33 cellular contexts compared by ENCODE assay signal in the genomic region with DNA sequence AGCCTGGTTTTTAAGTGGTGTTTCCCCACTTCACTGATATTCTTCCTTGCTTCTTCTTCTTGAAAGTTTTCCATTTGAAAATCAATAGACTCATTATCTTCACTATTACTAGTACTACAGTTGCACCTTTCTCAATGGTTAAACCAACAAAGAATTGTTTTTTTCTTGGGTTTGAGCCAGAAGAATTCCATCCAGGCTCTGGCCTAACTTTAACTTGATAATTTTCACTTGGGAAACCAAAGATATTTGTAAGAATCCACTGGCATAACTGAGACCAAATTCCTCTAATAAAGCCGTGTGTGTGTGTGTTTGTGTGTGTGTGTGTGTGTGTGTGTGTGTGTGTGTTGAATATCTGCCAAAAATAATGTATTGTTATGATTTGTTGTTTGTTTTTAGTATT.
"Had no signal": no experiment of that assay in that cellular context is flagged by ENCODE, and none has a peak within 500 bp of the region (broad histone marks: within the 10 kb centered on the region; RNA-seq: fewer than 3 reads in every experiment).

No MANE protein-coding gene starts in this region.

- DNase-seq: activated CD4-positive, alpha-beta memory T cell treated with anti-CD3 and anti-CD28 coated beads, Interleukin-2, amount 10 ng/mL, durations not matched to agents 7 days and 5 days; activated CD4-positive, alpha-beta T cell treated with anti-CD3 and anti-CD28 coated beads for 1 hour; activated CD4-positive, alpha-beta T cell treated with anti-CD3 and anti-CD28 coated beads, Interleukin-2, amount 10 ng/mL, durations not matched to agents 7 days and 5 days; activated CD8-positive, alpha-beta memory T cell treated with anti-CD3 and anti-CD28 coated beads, Interleukin-2, amount 50 U/mL, for 48 hours; activated gamma-delta T cell; activated naive CD4-positive, alpha-beta T cell treated with anti-CD3 and anti-CD28 coated beads, Interleukin-2, amount 10 ng/mL, durations not matched to agents 7 days and 5 days; activated naive CD8-positive, alpha-beta T cell treated with anti-CD3 and anti-CD28 coated beads, Interleukin-2, amount 10 ng/mL, durations not matched to agents 7 days and 5 days; activated T-cell treated with anti-CD3 and anti-CD28 coated beads, Interleukin-2, amount 50 U/mL, for 24 hours; amniotic stem cell; colonic mucosa; dorsolateral prefrontal cortex; effector memory CD4-positive, alpha-beta T cell; gastrocnemius medialis; left cardiac atrium; left ventricle myocardium superior; mucosa of descending colon; pancreas; sigmoid colon; stimulated activated CD4-positive, alpha-beta T cell treated with anti-CD3 and anti-CD28 coated beads, Interleukin-1b, Interleukin-23, amount 100 ng/mL, for 48 hours; stimulated activated CD4-positive, alpha-beta T cell treated with anti-CD3 and anti-CD28 coated beads, Interleukin-4, amount 100 ng/mL, for 4 hours; stimulated activated CD8-positive, alpha-beta memory T cell treated with anti-CD3 and anti-CD28 coated beads, Interleukin-4, amount 100 ng/mL, for 48 hours; stimulated activated naive CD8-positive, alpha-beta T cell treated with anti-CD3 and anti-CD28 coated beads, Interleukin-15, amount 100 ng/mL, for 72 hours; substantia nigra; T-helper 17 cell; T1000 had no signal

- H3K4me2 ChIP-seq: smooth muscle cell had no signal

- ATAC-seq: gastrocnemius medialis; left cardiac atrium; left ventricle myocardium superior; mucosa of descending colon; pancreas; SK-N-SH treated with all-trans-retinoic acid at 6 μM for 48 hours; stimulated activated memory B cell treated with anti-CD40 and anti-IgM and Interleukin-4, amounts not matched to agents 10 μg/mL and 1 μg/mL and 100 μg/mL, for 72 hours; stimulated activated naive CD8-positive, alpha-beta T cell treated with anti-CD3 and anti-CD28 coated beads, Interleukin-15, amount 100 ng/mL, for 72 hours; T-helper 17 cell had no signal

- H3K9me3 ChIP-seq: breast epithelium, colonic mucosa, gastrocnemius medialis, mucosa of descending colon, neutrophil, pancreas, prostate gland, sigmoid colon, vagina had no signal

- H3K4me1 ChIP-seq: breast epithelium, colonic mucosa, gastrocnemius medialis, pancreas, prostate gland, sigmoid colon had no signal

- H3K4me3 ChIP-seq: breast epithelium, colonic mucosa, dorsolateral prefrontal cortex, gastrocnemius medialis, mucosa of descending colon, pancreas, prostate gland, sigmoid colon, smooth muscle cell, vagina had no signal

- H3K27ac ChIP-seq: breast epithelium, colonic mucosa, dorsolateral prefrontal cortex, gastrocnemius medialis, neutrophil, pancreas, prostate gland, sigmoid colon, vagina had no signal

- H3K27me3 ChIP-seq: breast epithelium, colonic mucosa, dorsolateral prefrontal cortex, gastrocnemius medialis, neutrophil, sigmoid colon, vagina had no signal

- FAIRE-seq: islet of Langerhans, pancreas had no signal

- H3K36me3 ChIP-seq: breast epithelium, colonic mucosa, gastrocnemius medialis, neutrophil, pancreas, prostate gland, sigmoid colon, vagina had no signal
